ENCODE assay signal across 8 cellular contexts in the genomic region with DNA sequence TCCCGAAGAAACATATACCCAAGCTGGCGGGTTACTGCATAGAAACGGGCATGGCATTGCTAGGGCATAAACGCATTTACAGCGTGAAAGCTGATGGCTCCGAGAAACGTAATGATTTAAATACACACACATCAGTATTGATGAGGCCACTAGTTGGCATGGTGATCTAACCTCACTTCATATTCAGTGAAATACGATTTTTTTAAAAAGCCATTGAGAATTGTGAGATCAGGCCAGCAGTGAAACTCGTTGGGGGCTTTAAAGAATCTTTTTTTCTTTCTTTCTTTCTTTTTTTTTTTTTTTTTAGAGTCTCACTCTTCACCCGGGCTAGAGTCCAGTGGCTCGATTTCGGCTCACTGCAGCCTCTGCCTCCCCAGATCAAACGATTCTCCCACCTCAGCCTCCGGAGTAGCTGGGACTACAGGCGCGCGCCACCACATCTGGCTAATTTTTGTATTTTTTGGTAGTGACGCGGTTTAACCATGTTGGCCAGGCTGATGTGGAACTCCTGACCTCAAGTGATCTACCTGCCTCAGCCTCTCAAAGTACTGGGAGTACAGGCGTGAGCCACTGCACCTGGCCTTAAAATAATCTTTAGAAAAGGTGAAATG. TPM values are rescaled to one million over a fixed set of nuclear protein-coding genes. Genes with fewer than 3 reads are reported as not detected.
A peak's percentile ranks its signal among the peaks of the same experiment; 100 is the strongest.
DNase-seq lines count a peak whose midpoint lies in the region; ATAC-seq lines count a peak whose summit lies in the region.

No MANE protein-coding gene starts in this region.

- peaks cover 2% of the 10 kb centered on the region for H3K27me3 Mint-ChIP-seq in activated CD4-positive, alpha-beta T cell treated with anti-CD3 and anti-CD28 coated beads, Interleukin-2, amount 10 ng/mL, durations not matched to agents 24 days and 14 days

- peaks cover 13% of the 10 kb centered on the region for H3K36me3 Mint-ChIP-seq in activated CD4-positive, alpha-beta T cell treated with anti-CD3 and anti-CD28 coated beads, Interleukin-2, amount 10 ng/mL, durations not matched to agents 24 days and 14 days (ENCODE audit: low read depth)

- H3K27me3 ChIP-seq in adipocyte (replicated peaks; ENCODE audit: control insufficient read depth, insufficient read depth, low read length), result no peaks in the 10 kb centered on the region
- no peaks in the 10 kb centered on the region for H3K27me3 ChIP-seq in layer of hippocampus (ENCODE audit: control insufficient read depth, insufficient read depth, low read length)
- H3K27me3 ChIP-seq in thymus (ENCODE audit: control insufficient read depth, insufficient read depth), result peaks cover 47% of the 10 kb centered on the region

- H3K4me3 ChIP-seq in adipocyte (ENCODE audit: low read length) (peak overlapping the region; percentile 77), thymus (ENCODE audit: low read length) (no peak overlapping the region)

- no peaks in the 10 kb centered on the region for H3K9me3 Mint-ChIP-seq in activated CD4-positive, alpha-beta T cell treated with anti-CD3 and anti-CD28 coated beads, Interleukin-2, amount 10 ng/mL, durations not matched to agents 24 days and 14 days

- H3K27ac ChIP-seq in layer of hippocampus (ENCODE audit: low read depth, low read length) (peak overlapping the region; percentile 96), thymus (ENCODE audit: low read depth) (peak overlapping the region; percentile 91)

- peak overlapping the region; percentile 94 for H3K4me3 Mint-ChIP-seq in activated CD4-positive, alpha-beta T cell treated with anti-CD3 and anti-CD28 coated beads, Interleukin-2, amount 10 ng/mL, durations not matched to agents 24 days and 14 days

- intact Hi-C loops in activated CD4-positive, alpha-beta T cell treated with anti-CD3 and anti-CD28 coated beads, Interleukin-2, amount 10 ng/mL, durations not matched to agents 24 days and 14 days (cut with micrococcal nuclease), result loop anchor here (2.0 to 5.0 kb wide), 3 partner anchors 22 to 276 kb away; no protein-coding TSS in a partner anchor

- no peak for DNase-seq in activated CD4-positive, alpha-beta T cell treated with anti-CD3 and anti-CD28 coated beads, Interleukin-2, amount 10 ng/mL, durations not matched to agents 24 days and 14 days
- no peak for DNase-seq in activated CD4-positive, alpha-beta T cell treated with anti-CD3 and anti-CD28 coated beads, Interleukin-2, amount 50 U/mL, for 4 hours
- no peak for DNase-seq in adipocyte (ENCODE audit: low read depth)
- no peak for DNase-seq in stimulated activated CD4-positive, alpha-beta T cell treated with anti-CD3 and anti-CD28 coated beads, Interleukin-2, amount 100 ng/mL, for 48 hours
- DNase-seq in Ammon's horn (ENCODE audit: low spot score), result no peak

- peaks cover 26% of the 10 kb centered on the region for H3K4me1 Mint-ChIP-seq in activated CD4-positive, alpha-beta T cell treated with anti-CD3 and anti-CD28 coated beads, Interleukin-2, amount 10 ng/mL, durations not matched to agents 24 days and 14 days

- peaks cover 44% of the 10 kb centered on the region for H3K4me1 ChIP-seq in adipocyte (ENCODE audit: control insufficient read depth, insufficient read depth, low read length)
- H3K4me1 ChIP-seq in thymus (ENCODE audit: control insufficient read depth, insufficient read depth, low read length), result peaks cover 29% of the 10 kb centered on the region

- no peak for ATAC-seq in HG02623 (IDR thresholded peaks at IDR 0.05; ENCODE audit: unreplicated experiment)

- H3K27ac Mint-ChIP-seq in activated CD4-positive, alpha-beta T cell treated with anti-CD3 and anti-CD28 coated beads, Interleukin-2, amount 10 ng/mL, durations not matched to agents 24 days and 14 days, result peak overlapping the region; percentile 25

- peak overlapping the region; percentile 89 for H3K9ac ChIP-seq in adipocyte (ENCODE audit: low read length)

- no peaks in the 10 kb centered on the region for H3K36me3 ChIP-seq in adipocyte (ENCODE audit: control insufficient read depth, insufficient read depth, low read length, severe bottlenecking)
- H3K36me3 ChIP-seq in thymus (ENCODE audit: control insufficient read depth, insufficient read depth), result no peaks in the 10 kb centered on the region

- H3K9me3 ChIP-seq in adipocyte (ENCODE audit: control insufficient read depth, low read length) (no peaks in the 10 kb centered on the region), thymus (ENCODE audit: control insufficient read depth) (peaks cover 1% of the 10 kb centered on the region)

- WGBS in thymus, result 85% methylated on average over 20 of the region's 20 CpGs

RNA-seq across cellular contexts. Expression of a gene that starts 2.4 kb away (rescaled TPM):
- 21.8 and 22.4 TPM in 2 replicates for total RNA-seq in activated CD4-positive, alpha-beta T cell treated with anti-CD3 and anti-CD28 coated beads, Interleukin-2, amount 10 ng/mL, durations not matched to agents 24 days and 14 days
- polyA plus RNA-seq in thymus, result 7.8 TPM
